ENCODE assay signal across 10 cellular contexts in genomic region chr3:38738630-38739395, GRCh38.
A peak's percentile ranks its signal among the peaks of the same experiment; 100 is the strongest.
DNase-seq lines count a peak whose midpoint lies in the region; ATAC-seq and TF ChIP-seq lines count a peak whose summit lies in the region.
"Had no signal": no experiment of that assay in that cellular context is flagged by ENCODE, and none has a peak within 500 bp of the region (broad histone marks: within the 10 kb centered on the region; RNA-seq: fewer than 3 reads in every experiment).

No MANE protein-coding gene starts in this region.

- H3K4me2 ChIP-seq in OCI-LY3 (ENCODE audit: low read length) = no peak overlapping the region

- H3K27ac ChIP-seq in OCI-LY3 (ENCODE audit: low read length) = no peak overlapping the region

- H3K9me3 ChIP-seq in OCI-LY3 (ENCODE audit: insufficient read depth, low read length) = no peaks in the 10 kb centered on the region

- peak; percentile 2 for DNase-seq in COLO668 (lab: John Stamatoyannopoulos, UW; ENCODE audit: unreplicated experiment)
- no peak for DNase-seq in epithelial cell of proximal tubule (ENCODE audit: low read depth)
- peak; percentile 9 for DNase-seq in smooth muscle cell of the brain vasculature (ENCODE audit: low read depth, low spot score)
- DNase-seq in middle frontal gyrus (ENCODE audit: extremely low spot score, low spot score) = no peak
- DNase-seq: naive B cell had no signal

- H3K79me2 ChIP-seq in OCI-LY3 (ENCODE audit: low read length) = no peaks in the 10 kb centered on the region

- no peaks in the 10 kb centered on the region for H4K20me1 ChIP-seq in OCI-LY3 (ENCODE audit: insufficient read depth, low read length)

- no peak overlapping the region for H3K9ac ChIP-seq in OCI-LY3 (ENCODE audit: low read length)

- H3K4me1 ChIP-seq in OCI-LY3 (ENCODE audit: low read length) = peaks cover 2% of the 10 kb centered on the region; the same call in 1 of the 2 replicates

- H2AFZ ChIP-seq in OCI-LY3 (ENCODE audit: low read depth, low read length) = no peak overlapping the region

- H3K4me3 ChIP-seq in OCI-LY3 (ENCODE audit: low read length) (no peak overlapping the region), epithelial cell of proximal tubule (ENCODE audit: low read depth, low read length) (no peak overlapping the region)

- ATAC-seq in GM18868 (IDR thresholded peaks at IDR 0.05; ENCODE audit: unreplicated experiment) (peak; percentile 55), HG02642 (IDR thresholded peaks at IDR 0.05; ENCODE audit: poor library complexity, unreplicated experiment) (no peak), GM21390 (IDR thresholded peaks at IDR 0.05; ENCODE audit: unreplicated experiment) (no peak)
- ATAC-seq: T-cell had no signal

- TF ChIP-seq CTCF in OCI-LY3 (IDR thresholded peaks at IDR 0.05; ENCODE audit: low read depth, low read length) (peak; percentile 85), epithelial cell of proximal tubule (conservative IDR thresholded peaks at IDR 0.05; ENCODE audit: low read depth, low read length) (peak; percentile 80)

- no peaks in the 10 kb centered on the region for H3K36me3 ChIP-seq in OCI-LY3 (replicated peaks; ENCODE audit: low read depth, low read length)

- peaks cover 28% of the 10 kb centered on the region for H3K27me3 ChIP-seq in OCI-LY3 (ENCODE audit: low read depth, low read length)

Comparison
In these comparisons a context has a peak if more than half of its experiments do, and no peak if none do; other contexts are left out.
1. DNase-seq: peak in COLO668 (single experiment) and smooth muscle cell of the brain vasculature (single experiment); none in epithelial cell of proximal tubule (single experiment) and middle frontal gyrus (single experiment).